ENCODE assay signal across 12 cellular contexts in genomic region chr3:186307594-186307993, GRCh38. TPM values are rescaled to one million over a fixed set of nuclear protein-coding genes. Genes with fewer than 3 reads are reported as not detected.
DNase-seq lines count a peak whose midpoint lies in the region; ATAC-seq and TF ChIP-seq lines count a peak whose summit lies in the region.
"Had no signal": no experiment of that assay in that cellular context is flagged by ENCODE, and none has a peak within 500 bp of the region (broad histone marks: within the 10 kb centered on the region; RNA-seq: fewer than 3 reads in every experiment).

No MANE protein-coding gene starts in this region.

- no peak overlapping the region for H3K27ac ChIP-seq in stomach
- H3K27ac ChIP-seq: colonic mucosa, KMS-11, suprapubic skin had no signal

- in situ Hi-C loops in astrocyte of the spinal cord (cut with HindIII; ENCODE audit: low sequenced_read_pairs), result no loop called here

- no peak for ATAC-seq in GM19351 (IDR thresholded peaks at IDR 0.05; ENCODE audit: unreplicated experiment)

- intact Hi-C loops in stomach (cut with DNase I; ENCODE audit: low total_unique reads), result no loop called here

- DNase-seq in SIG-M5 treated with dmso at 0.1 percent for 504 hours (lab: John Stamatoyannopoulos, UW; ENCODE audit: unreplicated experiment), result peak; percentile 9
- no peak for DNase-seq in SIG-M5 (lab: John Stamatoyannopoulos, UW)
- peak; percentile 55 for DNase-seq in M059J (ENCODE audit: low read depth)
- DNase-seq in astrocyte of the spinal cord (ENCODE audit: low read depth, low spot score), result peak; percentile 55
- peak; percentile 65 for DNase-seq in myocyte (ENCODE audit: low read depth)
- DNase-seq in stomach, result no peak
- no peak for DNase-seq in iPS-NIHi7 (ENCODE audit: extremely low spot score)
- DNase-seq: activated CD8-positive, alpha-beta memory T cell treated with anti-CD3 and anti-CD28 coated beads for 24 hours; colonic mucosa had no signal

- H3K27me3 ChIP-seq in stomach, result peaks cover 0 to 16% (median 6%) of the 10 kb centered on the region in 3 donors
- H3K27me3 ChIP-seq: colonic mucosa had no signal

- H3K4me3 ChIP-seq in astrocyte of the spinal cord (ENCODE audit: low read depth, low read length) (no peak overlapping the region), stomach (no peak overlapping the region)
- H3K4me3 ChIP-seq: colonic mucosa, suprapubic skin had no signal

- TF ChIP-seq EP300 in stomach (IDR thresholded peaks at IDR 0.05), result no peak

- H3K36me3 ChIP-seq in stomach, result peaks cover 0 to 18% (median 4%) of the 10 kb centered on the region in 4 donors
- H3K36me3 ChIP-seq: colonic mucosa, suprapubic skin had no signal

- no peaks in the 10 kb centered on the region for H3K4me1 ChIP-seq in stomach
- H3K4me1 ChIP-seq: colonic mucosa, suprapubic skin had no signal

- no peak for TF ChIP-seq POLR2A in stomach (IDR thresholded peaks at IDR 0.05)

- no peak for TF ChIP-seq CTCF in astrocyte of the spinal cord (IDR thresholded peaks at IDR 0.05; ENCODE audit: low read depth, low read length)
- no peak for TF ChIP-seq CTCF in stomach (IDR thresholded peaks at IDR 0.05)

- WGBS in stomach, 5 donors, result 31 to 40% (median 33%) methylated on average over 1 of the region's 1 CpG

- H3K9me3 ChIP-seq in stomach, result no peaks in the 10 kb centered on the region
- H3K9me3 ChIP-seq: colonic mucosa, suprapubic skin had no signal

RNA-seq across cellular contexts. Expression of gene DGKG, which starts 54.4 kb away (rescaled TPM):
- 14.4 and 16.7 TPM in 2 replicates for total RNA-seq in M059J (2014; rRNA removed; shearing (Covaris generic))
- total RNA-seq in myocyte (4.3 and 6.3 TPM in 2 replicates), stomach (10 to 100 TPM in 2 of 5 donors, 1 to 10 TPM in 2, under 1 TPM in 1; 0.72 to 26.3 (median 4.6) TPM)
- 2.0 TPM for polyA plus RNA-seq in myocyte (2012)
- 1 to 10 TPM in 2 of 3 donors, under 1 TPM in 1; 0.12 to 3.3 (median 2.1) TPM for polyA plus RNA-seq in stomach

Comparison
In these comparisons a context has a peak if more than half of its experiments do, and no peak if none do; other contexts are left out.
1. DNase-seq: peak in SIG-M5 treated with dmso at 0.1 percent for 504 hours (single experiment), M059J (single experiment), astrocyte of the spinal cord (single experiment) and myocyte (single experiment); none in SIG-M5 (single experiment), stomach (single experiment) and iPS-NIHi7 (single experiment).